Comparison of ENCODE assay signal across 29 cellular contexts in genomic region chr3:183687705-183688104, GRCh38.
"Had no signal": no experiment of that assay in that cellular context is flagged by ENCODE, and none has a peak within 500 bp of the region (broad histone marks: within the 10 kb centered on the region; RNA-seq: fewer than 3 reads in every experiment).

No MANE protein-coding gene starts in this region.

- ATAC-seq: stimulated activated effector memory CD8-positive, alpha-beta T cell treated with anti-CD3 and anti-CD28 coated beads, Interleukin-12 subunit alpha, Interleukin-12 subunit beta, amount 100 ng/mL, for 72 hours; stimulated activated memory B cell treated with anti-CD40 and anti-IgM and Interleukin-4, amounts not matched to agents 10 μg/mL and 1 μg/mL and 100 μg/mL, for 72 hours; stimulated activated naive B cell treated with anti-CD40 and anti-IgM and Interleukin-4, amounts not matched to agents 10 μg/mL and 1 μg/mL and 100 μg/mL, for 72 hours; stimulated activated naive CD8-positive, alpha-beta T cell treated with anti-CD3 and anti-CD28 coated beads, Interleukin-15, amount 100 ng/mL, for 72 hours; stimulated activated naive CD8-positive, alpha-beta T cell treated with anti-CD3 and anti-CD28 coated beads, Interleukin-15, Interleukin-2, amounts not matched to agents 100 U/mL and 50 U/mL, for 24 hours; upper lobe of right lung had no signal

- H3K4me1 Mint-ChIP-seq: stimulated activated effector memory CD8-positive, alpha-beta T cell treated with anti-CD3 and anti-CD28 coated beads, Interleukin-12 subunit alpha, Interleukin-12 subunit beta, amount 100 ng/mL, for 72 hours; stimulated activated memory B cell treated with anti-CD40 and anti-IgM and Interleukin-4, amounts not matched to agents 10 μg/mL and 1 μg/mL and 100 μg/mL, for 72 hours; stimulated activated naive B cell treated with anti-CD40 and anti-IgM and Interleukin-4, amounts not matched to agents 10 μg/mL and 1 μg/mL and 100 μg/mL, for 72 hours; stimulated activated naive CD8-positive, alpha-beta T cell treated with anti-CD3 and anti-CD28 coated beads, Interleukin-15, amount 100 ng/mL, for 72 hours had no signal

- H3K4me3 Mint-ChIP-seq: stimulated activated effector memory CD8-positive, alpha-beta T cell treated with anti-CD3 and anti-CD28 coated beads, Interleukin-12 subunit alpha, Interleukin-12 subunit beta, amount 100 ng/mL, for 72 hours; stimulated activated memory B cell treated with anti-CD40 and anti-IgM and Interleukin-4, amounts not matched to agents 10 μg/mL and 1 μg/mL and 100 μg/mL, for 72 hours; stimulated activated naive B cell treated with anti-CD40 and anti-IgM and Interleukin-4, amounts not matched to agents 10 μg/mL and 1 μg/mL and 100 μg/mL, for 72 hours; stimulated activated naive CD8-positive, alpha-beta T cell treated with anti-CD3 and anti-CD28 coated beads, Interleukin-15, amount 100 ng/mL, for 72 hours; stimulated activated naive CD8-positive, alpha-beta T cell treated with anti-CD3 and anti-CD28 coated beads, Interleukin-15, Interleukin-2, amounts not matched to agents 100 ng/mL and 50 ng/mL, for 24 hours; type B pancreatic cell had no signal

- H3K36me3 Mint-ChIP-seq: stimulated activated effector memory CD8-positive, alpha-beta T cell treated with anti-CD3 and anti-CD28 coated beads, Interleukin-12 subunit alpha, Interleukin-12 subunit beta, amount 100 ng/mL, for 72 hours; stimulated activated naive B cell treated with anti-CD40 and anti-IgM and Interleukin-4, amounts not matched to agents 10 μg/mL and 1 μg/mL and 100 μg/mL, for 72 hours had no signal

- H3K4me1 ChIP-seq: suprapubic skin, testis, tibial artery, tibial nerve, transverse colon, upper lobe of right lung, uterus, vagina had no signal

- H3K4me3 ChIP-seq: stomach, suprapubic skin, testis, thoracic aorta, thyroid gland, tibial artery, tibial nerve, transverse colon, upper lobe of left lung, upper lobe of right lung, uterus, vagina had no signal

- H3K36me3 ChIP-seq: thoracic aorta, thyroid gland, transverse colon, upper lobe of right lung, uterus, vagina had no signal

- H3K27ac ChIP-seq: stomach, suprapubic skin, testis, thoracic aorta, thyroid gland, tibial artery, tibial nerve, transverse colon, upper lobe of right lung, uterus, vagina had no signal

- H3K9me3 Mint-ChIP-seq: stimulated activated effector memory CD8-positive, alpha-beta T cell treated with anti-CD3 and anti-CD28 coated beads, Interleukin-12 subunit alpha, Interleukin-12 subunit beta, amount 100 ng/mL, for 72 hours; stimulated activated memory B cell treated with anti-CD40 and anti-IgM and Interleukin-4, amounts not matched to agents 10 μg/mL and 1 μg/mL and 100 μg/mL, for 72 hours; stimulated activated naive B cell treated with anti-CD40 and anti-IgM and Interleukin-4, amounts not matched to agents 10 μg/mL and 1 μg/mL and 100 μg/mL, for 72 hours; stimulated activated naive CD8-positive, alpha-beta T cell treated with anti-CD3 and anti-CD28 coated beads, Interleukin-15, amount 100 ng/mL, for 72 hours; stimulated activated naive CD8-positive, alpha-beta T cell treated with anti-CD3 and anti-CD28 coated beads, Interleukin-15, Interleukin-2, amounts not matched to agents 100 ng/mL and 50 ng/mL, for 24 hours; type B pancreatic cell had no signal

- H3K27me3 ChIP-seq: stomach, suprapubic skin, testis, thyroid gland, tibial artery, tibial nerve, transverse colon, upper lobe of left lung, upper lobe of right lung, uterus, vagina had no signal

- H3K9me3 ChIP-seq: stomach, suprapubic skin, testis, thoracic aorta, thyroid gland, tibial artery, tibial nerve, transverse colon, upper lobe of left lung, upper lobe of right lung, uterus, vagina had no signal

- FAIRE-seq: urothelium cell line had no signal

- H3K27me3 Mint-ChIP-seq: stimulated activated memory B cell treated with anti-CD40 and anti-IgM and Interleukin-4, amounts not matched to agents 10 μg/mL and 1 μg/mL and 100 μg/mL, for 72 hours; stimulated activated naive B cell treated with anti-CD40 and anti-IgM and Interleukin-4, amounts not matched to agents 10 μg/mL and 1 μg/mL and 100 μg/mL, for 72 hours; stimulated activated naive CD8-positive, alpha-beta T cell treated with anti-CD3 and anti-CD28 coated beads, Interleukin-15, amount 100 ng/mL, for 72 hours; stimulated activated naive CD8-positive, alpha-beta T cell treated with anti-CD3 and anti-CD28 coated beads, Interleukin-15, Interleukin-2, amounts not matched to agents 100 ng/mL and 50 ng/mL, for 24 hours; type B pancreatic cell had no signal

- DNase-seq: stimulated activated CD4-positive, alpha-beta T cell treated with anti-CD3 and anti-CD28 coated beads, Interleukin-2, amount 100 ng/mL, for 48 hours; stimulated activated CD4-positive, alpha-beta T cell treated with anti-CD3 and anti-CD28 coated beads, Interleukin-4, amount 100 ng/mL, for 1 hour; stimulated activated CD4-positive, alpha-beta T cell treated with anti-CD3 and anti-CD28 coated beads, Interleukin-4, amount 100 ng/mL, for 24 hours; stimulated activated CD4-positive, alpha-beta T cell treated with anti-CD3 and anti-CD28 coated beads, Interleukin-4, amount 100 ng/mL, for 4 hours; stimulated activated CD8-positive, alpha-beta memory T cell treated with anti-CD3 and anti-CD28 coated beads, Interleukin-4, amount 100 ng/mL, for 48 hours; stimulated activated naive B cell treated with anti-CD40 and anti-IgM and Interleukin-4, amounts not matched to agents 10 μg/mL and 1 μg/mL and 100 μg/mL, for 72 hours; stimulated activated naive CD4-positive, alpha-beta T cell; stimulated activated naive CD4-positive, alpha-beta T cell treated with Interleukin-2 at 50 U/mL for 16 hours; stimulated activated naive CD8-positive, alpha-beta T cell treated with anti-CD3 and anti-CD28 coated beads, Interleukin-15, amount 100 ng/mL, for 72 hours; stimulated activated naive CD8-positive, alpha-beta T cell treated with anti-CD3 and anti-CD28 coated beads, Interleukin-15, Interleukin-2, amounts not matched to agents 100 U/mL and 50 U/mL, for 24 hours; stomach; substantia nigra; testis; thyroid gland; tibial artery; transverse colon; trophoblast cell; upper lobe of left lung; upper lobe of right lung; uterus had no signal

- H3K27ac Mint-ChIP-seq: stimulated activated effector memory CD8-positive, alpha-beta T cell treated with anti-CD3 and anti-CD28 coated beads, Interleukin-12 subunit alpha, Interleukin-12 subunit beta, amount 100 ng/mL, for 72 hours; stimulated activated memory B cell treated with anti-CD40 and anti-IgM and Interleukin-4, amounts not matched to agents 10 μg/mL and 1 μg/mL and 100 μg/mL, for 72 hours; stimulated activated naive B cell treated with anti-CD40 and anti-IgM and Interleukin-4, amounts not matched to agents 10 μg/mL and 1 μg/mL and 100 μg/mL, for 72 hours; stimulated activated naive CD8-positive, alpha-beta T cell treated with anti-CD3 and anti-CD28 coated beads, Interleukin-15, amount 100 ng/mL, for 72 hours; stimulated activated naive CD8-positive, alpha-beta T cell treated with anti-CD3 and anti-CD28 coated beads, Interleukin-15, Interleukin-2, amounts not matched to agents 100 ng/mL and 50 ng/mL, for 24 hours; type B pancreatic cell had no signal
